16 cellular contexts compared by ENCODE assay signal in the genomic region with DNA sequence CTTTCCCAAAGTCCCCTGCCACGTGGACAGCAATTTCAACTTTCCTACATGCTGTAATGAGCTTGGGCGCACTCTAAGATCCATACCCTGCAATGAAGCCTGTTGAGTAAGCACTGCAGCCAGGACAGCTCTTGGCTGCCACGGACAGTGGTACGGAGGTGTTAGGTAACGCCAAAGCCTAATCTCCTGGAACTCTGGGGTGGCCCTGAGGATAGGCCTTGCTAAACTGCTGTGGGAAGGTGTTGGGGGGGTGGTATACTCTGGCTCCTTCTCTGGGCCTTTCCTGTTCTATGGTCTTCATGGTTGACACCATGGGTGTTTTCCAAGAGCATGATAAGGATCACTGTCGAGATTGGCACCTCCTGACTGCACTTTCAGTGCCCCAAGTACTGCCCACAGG.
DNase-seq lines count a peak whose midpoint lies in the region; ATAC-seq and TF ChIP-seq lines count a peak whose summit lies in the region.
"Had no signal": no experiment of that assay in that cellular context is flagged by ENCODE, and none has a peak within 500 bp of the region (broad histone marks: within the 10 kb centered on the region; RNA-seq: fewer than 3 reads in every experiment).

No MANE protein-coding gene starts in this region.

- H3K27ac Mint-ChIP-seq in chondrocyte (ENCODE audit: unreplicated experiment), result no peak overlapping the region
- H3K27ac Mint-ChIP-seq: CD4-positive, alpha-beta T cell; HFFc6; IgD-negative memory B cell had no signal

- H2BK5ac ChIP-seq in neuronal stem cell (ENCODE audit: low read length), result no peak overlapping the region

- intact Hi-C loops in mammary epithelial cell (cut with micrococcal nuclease), result no loop called here

- H2AFZ ChIP-seq in neuronal stem cell (ENCODE audit: low read length) (no peak overlapping the region), mammary epithelial cell (ENCODE audit: low read depth, low read length) (no peak overlapping the region)

- H3K14ac ChIP-seq in neuronal stem cell (ENCODE audit: low read length), result no peak overlapping the region

- no peak overlapping the region for H2BK15ac ChIP-seq in neuronal stem cell (ENCODE audit: low read length)

- H3K27me3 Mint-ChIP-seq in chondrocyte (ENCODE audit: low read depth), result peaks cover 26% of the 10 kb centered on the region

- no peak overlapping the region for H3K23ac ChIP-seq in neuronal stem cell (ENCODE audit: low read depth, low read length, poor library complexity)

- H2BK120ac ChIP-seq in neuronal stem cell (ENCODE audit: low read depth, low read length), result no peak overlapping the region

- H3K4me2 ChIP-seq in neuronal stem cell (ENCODE audit: insufficient read depth, low read length, poor library complexity, severe bottlenecking), result no peak overlapping the region
- no peak overlapping the region for H3K4me2 ChIP-seq in mammary epithelial cell (ENCODE audit: insufficient read depth, low read depth, low read length)

- no peaks in the 10 kb centered on the region for H4K20me1 ChIP-seq in mammary epithelial cell (ENCODE audit: insufficient read depth, low read length)

- H3K9ac ChIP-seq in neuronal stem cell (ENCODE audit: low read depth, low read length, poor library complexity), result no peak overlapping the region
- H3K9ac ChIP-seq in mammary epithelial cell (ENCODE audit: insufficient read depth, low read length), result no peak overlapping the region

- CTCF ChIA-PET in mammary epithelial cell (lab: Charles Lee; ENCODE audit: low non-redundant PET), result no interaction called here

- H3K9me3 ChIP-seq in RWPE2 (ENCODE audit: severe bottlenecking) (no peaks in the 10 kb centered on the region), esophagus (ENCODE audit: control insufficient read depth in 2 of 2, insufficient read depth in 1 of 2, low read depth in 1 of 2, low read length in 1 of 2) (no peaks in the 10 kb centered on the region), neuronal stem cell (replicated peaks in 1 of 2; ENCODE audit: control insufficient read depth in 2 of 2, insufficient read depth in 1 of 2, low read depth in 1 of 2, low read length in 2 of 2) (no peaks in the 10 kb centered on the region), suprapubic skin (no peaks in the 10 kb centered on the region), mammary epithelial cell (replicated peaks; ENCODE audit: insufficient read depth, low read length) (no peaks in the 10 kb centered on the region)
- H3K9me3 ChIP-seq: Caco-2 had no signal

- no peak overlapping the region for H3K4me3 ChIP-seq in RWPE2 (ENCODE audit: severe bottlenecking)
- H3K4me3 ChIP-seq in esophagus (ENCODE audit: low read depth in 1 of 2, low read length in 2 of 2), result no peak overlapping the region
- no peak overlapping the region for H3K4me3 ChIP-seq in neuronal stem cell (ENCODE audit: low read length in 2 of 2)
- no peak overlapping the region for H3K4me3 ChIP-seq in suprapubic skin
- no peak overlapping the region for H3K4me3 ChIP-seq in mammary epithelial cell (replicated peaks in 1 of 3; ENCODE audit: insufficient read depth in 1 of 3, low read depth in 2 of 3, low read length in 3 of 3)

- H4K91ac ChIP-seq in neuronal stem cell (ENCODE audit: low read depth, low read length, poor library complexity), result no peak overlapping the region

- no peaks in the 10 kb centered on the region for H3K4me1 Mint-ChIP-seq in chondrocyte (ENCODE audit: low read depth)
- H3K4me1 Mint-ChIP-seq: IgD-negative memory B cell had no signal

- TF ChIP-seq CTCF in RWPE2 (IDR thresholded peaks at IDR 0.05; ENCODE audit: poor library complexity, severe bottlenecking), result no peak
- no peak for TF ChIP-seq CTCF in suprapubic skin (IDR thresholded peaks at IDR 0.05)
- no peak for TF ChIP-seq CTCF in chondrocyte (IDR thresholded peaks at IDR 0.05)
- no peak for TF ChIP-seq CTCF in mammary epithelial cell (conservative IDR thresholded peaks at IDR 0.05 in 1 of 2, IDR thresholded peaks at IDR 0.05 in 1 of 2; ENCODE audit: extremely low read depth in 1 of 2, insufficient read depth in 1 of 2, low read depth in 1 of 2, low read length in 2 of 2)

- no peak for TF ChIP-seq EP300 in suprapubic skin (IDR thresholded peaks at IDR 0.05)

- no peak overlapping the region for H2BK12ac ChIP-seq in neuronal stem cell (ENCODE audit: low read length)

- in situ Hi-C loops in mammary epithelial cell (cut with MboI; ENCODE audit: low sequenced_read_pairs in 2 of 2), result no loop called here

- no peak for TF ChIP-seq POLR2A in suprapubic skin (IDR thresholded peaks at IDR 0.05)

- ATAC-seq in RWPE2 (ENCODE audit: low read depth), result no peak
- no peak for ATAC-seq in GM18870 (IDR thresholded peaks at IDR 0.05; ENCODE audit: unreplicated experiment)
- ATAC-seq: HCT116 had no signal

- peak; percentile 29 for DNase-seq in RWPE2 (ENCODE audit: low spot score)
- DNase-seq in neuronal stem cell (ENCODE audit: low spot score), result no peak
- peak; percentile 5 to 50 for DNase-seq in suprapubic skin (ENCODE audit: low spot score in 2 of 2)
- no peak for DNase-seq in chondrocyte (ENCODE audit: low spot score)
- no peak for DNase-seq in mammary epithelial cell
- DNase-seq: ACHN, Caco-2, GOT3, H7, HFFc6 had no signal

- no peaks in the 10 kb centered on the region for H3K9me3 Mint-ChIP-seq in chondrocyte (ENCODE audit: low read depth)
- H3K9me3 Mint-ChIP-seq: CD4-positive, alpha-beta T cell; HFFc6; IgD-negative memory B cell had no signal

- no TSS peak for BruUV-seq in mammary epithelial cell (replicated peaks; lab: Mats Ljungman, UMichigan)

- dilution Hi-C loops in mammary epithelial cell (cut with HindIII; ENCODE audit: low sequenced_read_pairs), result no loop called here

- no peak overlapping the region for H4K8ac ChIP-seq in neuronal stem cell (ENCODE audit: low read depth, low read length)

- no peak overlapping the region for H3K4me3 Mint-ChIP-seq in chondrocyte (ENCODE audit: unreplicated experiment)
- H3K4me3 Mint-ChIP-seq: CD4-positive, alpha-beta T cell; HFFc6; IgD-negative memory B cell had no signal

- H3K4me1 ChIP-seq in RWPE2 (ENCODE audit: insufficient read depth, poor library complexity, severe bottlenecking) (no peaks in the 10 kb centered on the region), esophagus (ENCODE audit: control insufficient read depth in 2 of 2, insufficient read depth in 2 of 2, low read length in 1 of 2) (peaks cover 8 to 11% of the 10 kb centered on the region in 2 donors), neuronal stem cell (ENCODE audit: control insufficient read depth in 2 of 2, insufficient read depth in 1 of 2, low read depth in 1 of 2, low read length in 2 of 2) (peaks cover 0 to 1% of the 10 kb centered on the region in 2 donors), suprapubic skin (no peaks in the 10 kb centered on the region), mammary epithelial cell (ENCODE audit: insufficient read depth, low read length) (peaks cover 1% of the 10 kb centered on the region)

- H3K27ac ChIP-seq in RWPE2 (ENCODE audit: poor library complexity, severe bottlenecking) (no peak overlapping the region), esophagus (ENCODE audit: low read depth in 2 of 2, low read length in 1 of 2) (peak overlapping the region; percentile 21 to 33), neuronal stem cell (replicated peaks; ENCODE audit: low read length) (no peak overlapping the region), suprapubic skin (no peak overlapping the region), mammary epithelial cell (ENCODE audit: insufficient read depth, low read depth, low read length) (no peak overlapping the region)
- H3K27ac ChIP-seq: C4-2B had no signal

- H3K27me3 ChIP-seq in RWPE2 (ENCODE audit: insufficient read depth, poor library complexity, severe bottlenecking) (no peaks in the 10 kb centered on the region), esophagus (ENCODE audit: control insufficient read depth in 1 of 2, insufficient read depth in 2 of 2, low read length in 2 of 2) (no peaks in the 10 kb centered on the region), neuronal stem cell (ENCODE audit: control insufficient read depth in 3 of 3, insufficient read depth in 3 of 3, low read depth in 1 of 3, low read length in 3 of 3) (peaks cover 0 to under 1% (median 0%) of the 10 kb centered on the region in 3 experiments), suprapubic skin (peaks cover 7% of the 10 kb centered on the region), mammary epithelial cell (ENCODE audit: insufficient read depth, low read length) (no peaks in the 10 kb centered on the region)

- no peaks in the 10 kb centered on the region for H3K79me1 ChIP-seq in neuronal stem cell (ENCODE audit: low read depth, low read length)

- H2AK5ac ChIP-seq in neuronal stem cell (ENCODE audit: low read depth, low read length), result no peak overlapping the region

- H3K36me3 Mint-ChIP-seq in chondrocyte (ENCODE audit: low read depth), result no peaks in the 10 kb centered on the region
- H3K36me3 Mint-ChIP-seq: IgD-negative memory B cell had no signal

- peak overlapping the region; percentile 45 for H3K18ac ChIP-seq in neuronal stem cell (ENCODE audit: low read length)

- WGBS in esophagus, 2 donors, result 71 to 84% methylated on average over 6 of the region's 6 CpGs
- WGBS in neuronal stem cell (ENCODE audit: extremely low coverage in 2 of 2, insufficient read length in 2 of 2, insufficient replicate concordance in 1 of 2), 2 donors, result no CpG with 5 or more reads among the region's 6 CpGs
- 33% methylated on average over 1 of the region's 6 CpGs for WGBS in suprapubic skin
- WGBS in mammary epithelial cell (ENCODE audit: low coverage, missing lambda C conversion rate), result 87% methylated on average over 5 of the region's 6 CpGs

- no peaks in the 10 kb centered on the region for H3K79me2 ChIP-seq in mammary epithelial cell (ENCODE audit: insufficient read depth, low read length)

- H3K36me3 ChIP-seq in RWPE2 (ENCODE audit: low read depth), result no peaks in the 10 kb centered on the region
- peaks cover 0 to under 1% of the 10 kb centered on the region in 2 donors for H3K36me3 ChIP-seq in esophagus (ENCODE audit: control insufficient read depth in 2 of 2, insufficient read depth in 2 of 2, low read length in 1 of 2)
- no peaks in the 10 kb centered on the region for H3K36me3 ChIP-seq in neuronal stem cell (replicated peaks in 1 of 2; ENCODE audit: control insufficient read depth in 2 of 2, insufficient read depth in 2 of 2, low read length in 2 of 2)
- no peaks in the 10 kb centered on the region for H3K36me3 ChIP-seq in suprapubic skin
- no peaks in the 10 kb centered on the region for H3K36me3 ChIP-seq in mammary epithelial cell (ENCODE audit: insufficient read depth, low read length)

- H3K4ac ChIP-seq in neuronal stem cell (ENCODE audit: low read length), result no peak overlapping the region

Comparison
In these comparisons a context has a peak if more than half of its experiments do, and no peak if none do; other contexts are left out.
1. DNase-seq: peak in RWPE2 (single experiment) and suprapubic skin (2 of 2); none in neuronal stem cell (single experiment), chondrocyte (single experiment) and mammary epithelial cell (single experiment).
2. H3K27ac ChIP-seq: peak in esophagus (2 of 2); none in RWPE2 (single experiment), neuronal stem cell (single experiment), suprapubic skin (single experiment) and mammary epithelial cell (single experiment).